In genomic region chr6:67757465-67758033, GRCh38 we compare ENCODE assay signal across 19 cellular contexts.
DNase-seq lines count a peak whose midpoint lies in the region; ATAC-seq, FAIRE-seq and TF ChIP-seq lines count a peak whose summit lies in the region.
"Had no signal": no experiment of that assay in that cellular context is flagged by ENCODE, and none has a peak within 500 bp of the region (broad histone marks: within the 10 kb centered on the region; RNA-seq: fewer than 3 reads in every experiment).

No MANE protein-coding gene starts in this region.

- intact Hi-C loops in right lobe of liver (cut with DNase I) (no loop called here), HepG2 (cut with micrococcal nuclease; ENCODE audit: unreplicated experiment) (no loop called here)

- no peak for TF ChIP-seq EP300 in HepG2 (IDR thresholded peaks at IDR 0.05; ENCODE audit: low read depth in 2 of 2, low read length in 2 of 2)
- TF ChIP-seq EP300 in HepG2 (CRISPR knock-in tag; IDR thresholded peaks at IDR 0.05; ENCODE audit: borderline replicate concordance) = no peak

- no peak overlapping the region for H3K27ac Mint-ChIP-seq in stimulated activated memory B cell treated with anti-CD40 and anti-IgM and Interleukin-4, amounts not matched to agents 10 μg/mL and 1 μg/mL and 100 μg/mL, for 72 hours
- no peak overlapping the region for H3K27ac Mint-ChIP-seq in osteocyte (ENCODE audit: unreplicated experiment)
- H3K27ac Mint-ChIP-seq: CD4-positive, alpha-beta T cell; GM23338 had no signal

- H3K4me2 ChIP-seq in HepG2 (ENCODE audit: low read depth, low read length) = no peak overlapping the region
- H3K4me2 ChIP-seq: A549, GM23338 had no signal

- no peaks in the 10 kb centered on the region for H3K4me1 Mint-ChIP-seq in stimulated activated memory B cell treated with anti-CD40 and anti-IgM and Interleukin-4, amounts not matched to agents 10 μg/mL and 1 μg/mL and 100 μg/mL, for 72 hours
- no peaks in the 10 kb centered on the region for H3K4me1 Mint-ChIP-seq in osteocyte (ENCODE audit: unreplicated experiment)
- H3K4me1 Mint-ChIP-seq: GM23338 had no signal

- WGBS in right lobe of liver (ENCODE audit: insufficient coverage, low coverage, low lambda C conversion rate, missing lambda C conversion rate) = no CpG with 5 or more reads among the region's 3 CpGs
- WGBS in HepG2 (ENCODE audit: low lambda C conversion rate) = 13% methylated on average over 1 of the region's 3 CpGs

- no peaks in the 10 kb centered on the region for H3K27me3 ChIP-seq in right lobe of liver
- no peaks in the 10 kb centered on the region for H3K27me3 ChIP-seq in HepG2 (ENCODE audit: control insufficient read depth in 1 of 2, insufficient read depth in 2 of 2, low read length in 2 of 2)
- H3K27me3 ChIP-seq in HAP-1 (ENCODE audit: low read depth) = no peaks in the 10 kb centered on the region

- H3K36me3 ChIP-seq in right lobe of liver (no peaks in the 10 kb centered on the region), HepG2 (replicated peaks in 1 of 2; ENCODE audit: control insufficient read depth in 1 of 2, insufficient read depth in 2 of 2, low read length in 2 of 2) (no peaks in the 10 kb centered on the region), HAP-1 (replicated peaks) (no peaks in the 10 kb centered on the region)

- FAIRE-seq in HepG2 (lab: Jason Lieb, UNC) = no peak
- FAIRE-seq: A549, D721Med, G401.6, GM12891, GM18507 had no signal

- no peaks in the 10 kb centered on the region for H3K79me2 ChIP-seq in HepG2 (ENCODE audit: insufficient read depth, low read length)

- TF ChIP-seq POLR2A in right lobe of liver (IDR thresholded peaks at IDR 0.05) = no peak
- TF ChIP-seq POLR2A in HepG2 (IDR thresholded peaks at IDR 0.05; ENCODE audit: insufficient read depth in 1 of 2, low read depth in 2 of 2, low read length in 2 of 2) = no peak

- peak in 2 of 3 donors; percentile 3 to 27 for DNase-seq in right lobe of liver
- no peak for DNase-seq in HepG2 (ENCODE audit: low spot score)
- peak; percentile 64 for DNase-seq in mesenteric fat pad (ENCODE audit: low spot score)
- DNase-seq in activated CD4-positive, alpha-beta T cell treated with anti-CD3 and anti-CD28 coated beads for 4 hours = no peak
- DNase-seq in HAP-1 (ENCODE audit: low spot score in 2 of 2) = no peak
- DNase-seq in osteocyte (ENCODE audit: extremely low spot score, unreplicated experiment) = no peak
- DNase-seq: AML-193; Caco-2; CD4-positive, alpha-beta T cell; H7 had no signal

- no peak overlapping the region for H3K27ac ChIP-seq in right lobe of liver
- H3K27ac ChIP-seq in HepG2 (ENCODE audit: extremely low read length, insufficient read depth, low read length) = no peak overlapping the region
- H3K27ac ChIP-seq: 22Rv1, A549, C4-2B had no signal

- H3K4me3 ChIP-seq in right lobe of liver (no peak overlapping the region), HepG2 (replicated peaks in 1 of 3; ENCODE audit: insufficient read depth in 1 of 3, low read depth in 2 of 3, low read length in 3 of 3) (no peak overlapping the region), HAP-1 (no peak overlapping the region)
- H3K4me3 ChIP-seq: A549, GM23338 had no signal

- in situ Hi-C loops in HepG2 (cut with HindIII; ENCODE audit: extremely low pct_ligation_motif_present, low pct_unique_long_range_greater_than_20kb) = no loop called here
- in situ Hi-C loops in HAP-1 (cut with MboI; ENCODE audit: low sequenced_read_pairs) = no loop called here

- H3K4me1 ChIP-seq in right lobe of liver (no peaks in the 10 kb centered on the region), HepG2 (ENCODE audit: insufficient read depth, low read length) (no peaks in the 10 kb centered on the region), HAP-1 (no peaks in the 10 kb centered on the region)
- H3K4me1 ChIP-seq: A549, Caco-2 had no signal

- no peaks in the 10 kb centered on the region for H4K20me1 ChIP-seq in HepG2 (ENCODE audit: insufficient read depth, low read length)

- TF ChIP-seq RAD21 in HepG2 (CRISPR knock-in tag; IDR thresholded peaks at IDR 0.05) = no peak

- no peak overlapping the region for H2AFZ ChIP-seq in HepG2 (ENCODE audit: low read length)
- H2AFZ ChIP-seq: GM23338 had no signal

- TF ChIP-seq CTCF in right lobe of liver (IDR thresholded peaks at IDR 0.05) = no peak
- no peak for TF ChIP-seq CTCF in HepG2 (CRISPR knock-in tag; IDR thresholded peaks at IDR 0.05)
- no peak for TF ChIP-seq CTCF in osteocyte (IDR thresholded peaks at IDR 0.05)

- no peak overlapping the region for H3K9ac ChIP-seq in HepG2 (ENCODE audit: insufficient read depth, low read depth, low read length)

- POLR2A ChIA-PET in HepG2 (lab: Yijun Ruan, JAX) = no interaction called here

- H3K27me3 Mint-ChIP-seq in stimulated activated memory B cell treated with anti-CD40 and anti-IgM and Interleukin-4, amounts not matched to agents 10 μg/mL and 1 μg/mL and 100 μg/mL, for 72 hours = no peaks in the 10 kb centered on the region
- no peaks in the 10 kb centered on the region for H3K27me3 Mint-ChIP-seq in osteocyte (ENCODE audit: unreplicated experiment)
- H3K27me3 Mint-ChIP-seq: CD4-positive, alpha-beta T cell had no signal

- H3K9me3 Mint-ChIP-seq in stimulated activated memory B cell treated with anti-CD40 and anti-IgM and Interleukin-4, amounts not matched to agents 10 μg/mL and 1 μg/mL and 100 μg/mL, for 72 hours = peaks cover 3% of the 10 kb centered on the region
- peaks cover 15% of the 10 kb centered on the region for H3K9me3 Mint-ChIP-seq in osteocyte (ENCODE audit: unreplicated experiment)
- H3K9me3 Mint-ChIP-seq: GM23338 had no signal

- no TSS peak for BruUV-seq in HepG2 (replicated peaks; lab: Mats Ljungman, UMichigan)

- H3K4me3 Mint-ChIP-seq in stimulated activated memory B cell treated with anti-CD40 and anti-IgM and Interleukin-4, amounts not matched to agents 10 μg/mL and 1 μg/mL and 100 μg/mL, for 72 hours = no peak overlapping the region
- no peak overlapping the region for H3K4me3 Mint-ChIP-seq in osteocyte (ENCODE audit: unreplicated experiment)
- H3K4me3 Mint-ChIP-seq: CD4-positive, alpha-beta T cell; GM23338 had no signal

- no peak for ATAC-seq in right lobe of liver
- ATAC-seq in HepG2 = no peak
- peak; percentile 34 for ATAC-seq in stimulated activated memory B cell treated with anti-CD40 and anti-IgM and Interleukin-4, amounts not matched to agents 10 μg/mL and 1 μg/mL and 100 μg/mL, for 72 hours
- ATAC-seq: A549, GM23338 had no signal

- CTCF ChIA-PET in HepG2 (lab: Yijun Ruan, JAX; ENCODE audit: low intra/inter-chr PET ratio, low total read pairs) = no interaction called here

- H3K36me3 Mint-ChIP-seq in stimulated activated memory B cell treated with anti-CD40 and anti-IgM and Interleukin-4, amounts not matched to agents 10 μg/mL and 1 μg/mL and 100 μg/mL, for 72 hours = no peaks in the 10 kb centered on the region
- H3K36me3 Mint-ChIP-seq in osteocyte (ENCODE audit: unreplicated experiment) = peaks cover 6% of the 10 kb centered on the region

- H3K9me3 ChIP-seq in right lobe of liver (no peaks in the 10 kb centered on the region), HepG2 (ENCODE audit: low read length) (0 out of 2 replicates have a peak, but pooled peaks cover 9% of the 10 kb centered on the region), HAP-1 (no peaks in the 10 kb centered on the region)
- H3K9me3 ChIP-seq: A549, Caco-2 had no signal

TF ChIP-seq in HepG2, 621 proteins besides CTCF, POLR2A, EP300 and RAD21:
- no peak for TF ChIP-seq HMGXB4 (CRISPR knock-in tag; IDR thresholded peaks at IDR 0.05; ENCODE audit: borderline replicate concordance in 1 of 2, low read depth in 1 of 2)
- TF ChIP-seq ZBTB8A (CRISPR knock-in tag; IDR thresholded peaks at IDR 0.05; ENCODE audit: borderline replicate concordance, low read depth) = no peak
- no peak for TF ChIP-seq ZNF878 (CRISPR knock-in tag; IDR thresholded peaks at IDR 0.05)
- TF ChIP-seq ZNF431 (CRISPR knock-in tag; IDR thresholded peaks at IDR 0.05; ENCODE audit: borderline replicate concordance, low read depth) = no peak
TF ChIP-seq in HepG2: peak in this region for 0.

Comparison
In these comparisons a context has a peak if more than half of its experiments do, and no peak if none do; other contexts are left out.
1. DNase-seq: peak in right lobe of liver (2 of 3) and mesenteric fat pad (single experiment); none in HepG2 (single experiment), activated CD4-positive, alpha-beta T cell treated with anti-CD3 and anti-CD28 coated beads for 4 hours (0 of 2), HAP-1 (0 of 2) and osteocyte (single experiment).